ENCODE assay signal across 23 cellular contexts in the genomic region with DNA sequence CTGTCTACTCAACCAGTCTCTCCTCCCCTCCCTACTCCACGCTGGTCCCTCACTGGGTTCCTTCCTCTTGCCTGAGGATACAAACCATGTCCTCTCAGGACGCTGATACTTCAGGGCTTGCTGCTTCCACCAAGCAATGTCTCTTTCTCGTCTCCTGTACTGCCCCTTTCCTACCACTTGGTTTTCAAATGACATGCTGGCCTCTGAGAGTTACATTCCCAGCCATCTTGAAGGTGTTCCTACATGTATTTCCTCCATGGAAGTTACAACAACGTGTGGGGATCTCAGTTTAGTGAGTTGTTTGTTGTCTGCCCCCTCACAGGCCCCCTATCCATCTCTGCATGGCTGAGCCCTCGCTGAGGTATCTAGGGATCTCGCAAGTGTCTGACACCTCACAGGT.
"Had no signal": no experiment of that assay in that cellular context is flagged by ENCODE, and none has a peak within 500 bp of the region (broad histone marks: within the 10 kb centered on the region; RNA-seq: fewer than 3 reads in every experiment).

No MANE protein-coding gene starts in this region.

- H3K36me3 ChIP-seq: left lung, ovary, spleen, tibial artery, upper lobe of left lung had no signal

- H3K9me3 ChIP-seq: left lung, ovary, psoas muscle, spleen, testis, tibial artery, upper lobe of left lung had no signal

- H3K27me3 ChIP-seq: left lung, ovary, testis, tibial artery, upper lobe of left lung had no signal

- H3K27ac ChIP-seq: left lung, ovary, psoas muscle, skin epidermis, spleen, testis, tibial artery, upper lobe of left lung had no signal

- H3K4me1 ChIP-seq: left lung, psoas muscle, spleen, testis, tibial artery, upper lobe of left lung had no signal

- ATAC-seq: effector memory CD8-positive, alpha-beta T cell; left lung; naive thymus-derived CD4-positive, alpha-beta T cell; psoas muscle; right cardiac atrium; stimulated activated memory B cell treated with anti-CD40 and anti-IgM and Interleukin-4, amounts not matched to agents 10 μg/mL and 1 μg/mL and 100 μg/mL, for 72 hours; stimulated activated naive CD8-positive, alpha-beta T cell treated with anti-CD3 and anti-CD28 coated beads, Interleukin-15, Interleukin-2, amounts not matched to agents 100 U/mL and 50 U/mL, for 24 hours had no signal

- DNase-seq: cortex of kidney; effector memory CD8-positive, alpha-beta T cell; left lung; mesenchymal stem cell; midbrain; naive thymus-derived CD4-positive, alpha-beta T cell; occipital lobe; ovary; posterior cingulate gyrus; psoas muscle; right cardiac atrium; spleen; stimulated activated CD4-positive, alpha-beta T cell treated with anti-CD3 and anti-CD28 coated beads, Interleukin-4, amount 100 ng/mL, for 4 hours; stimulated activated naive CD8-positive, alpha-beta T cell treated with anti-CD3 and anti-CD28 coated beads, Interleukin-15, Interleukin-2, amounts not matched to agents 100 U/mL and 50 U/mL, for 24 hours; substantia nigra; testis; tibial artery; upper lobe of left lung had no signal

- H3K4me3 ChIP-seq: left lung, ovary, psoas muscle, skin epidermis, spleen, testis, tibial artery, upper lobe of left lung had no signal

- FAIRE-seq: frontal cortex, keratinocyte, urothelium cell line had no signal
